Comparison of ENCODE assay signal across 9 cellular contexts in the genomic region with DNA sequence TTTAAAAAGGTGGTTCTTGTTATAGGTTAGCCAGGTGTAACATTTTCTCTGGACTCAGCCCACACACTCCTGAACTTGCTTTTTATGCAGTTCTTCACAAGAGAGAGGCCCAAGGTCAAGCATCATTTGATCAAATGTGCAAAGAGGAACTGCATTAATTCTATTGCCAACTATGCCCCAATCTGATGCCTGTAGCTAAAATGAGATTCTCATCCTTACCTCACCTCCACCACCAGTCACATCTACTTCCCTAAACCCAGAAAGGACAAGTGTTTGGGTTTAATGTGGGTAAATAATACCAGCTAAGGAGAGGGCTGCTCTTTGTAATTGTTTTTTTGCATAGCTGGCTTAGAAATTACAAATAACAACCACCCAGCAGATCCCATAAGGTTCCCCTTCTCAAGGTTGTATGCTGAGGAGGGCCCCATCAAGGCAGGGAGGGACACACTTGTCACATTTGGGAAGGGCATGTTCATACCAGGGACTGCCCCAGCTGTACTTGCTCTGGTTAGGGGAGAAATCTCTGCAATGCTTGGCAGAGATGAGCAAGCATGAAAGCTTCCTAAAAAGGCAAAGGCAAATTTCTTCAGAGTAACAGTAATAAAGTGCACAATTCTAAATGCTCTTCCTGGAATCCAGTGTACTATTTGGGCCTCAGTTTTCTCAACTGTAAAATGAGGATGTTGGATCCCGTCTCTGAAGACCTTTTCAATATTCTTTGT.
A peak's percentile ranks its signal among the peaks of the same experiment; 100 is the strongest.
DNase-seq lines count a peak whose midpoint lies in the region; ATAC-seq, FAIRE-seq and TF ChIP-seq lines count a peak whose summit lies in the region.
"Had no signal": no experiment of that assay in that cellular context is flagged by ENCODE, and none has a peak within 500 bp of the region (broad histone marks: within the 10 kb centered on the region; RNA-seq: fewer than 3 reads in every experiment).

No MANE protein-coding gene starts in this region.

- H3K4me3 ChIP-seq in AG10803 (ENCODE audit: low read length) = no peak overlapping the region
- no peak overlapping the region for H3K4me3 ChIP-seq in GM23248
- H3K4me3 ChIP-seq in adrenal gland = no peak overlapping the region
- H3K4me3 ChIP-seq in naive thymus-derived CD4-positive, alpha-beta T cell (ENCODE audit: low read length) = no peak overlapping the region
- H3K4me3 ChIP-seq in kidney (ENCODE audit: low read length in 2 of 2) = no peak overlapping the region

- H3K4me3 Mint-ChIP-seq in naive thymus-derived CD4-positive, alpha-beta T cell = peak overlapping the region; percentile 1 to 88 (median 77)

- H3K9ac ChIP-seq in GM23248 (no peak overlapping the region), kidney (ENCODE audit: low read length in 2 of 2) (no peak overlapping the region)

- H3K9me2 ChIP-seq in GM23248 (ENCODE audit: insufficient read depth) = no peaks in the 10 kb centered on the region

- peak overlapping the region; percentile 32 for H3K4me2 ChIP-seq in GM23248 (ENCODE audit: unreplicated experiment)

- TF ChIP-seq POLR2A in adrenal gland (IDR thresholded peaks at IDR 0.05) = no peak

- CTCF ChIA-PET in naive thymus-derived CD4-positive, alpha-beta T cell (lab: Charles Lee) = interaction anchor here (1.0 kb wide), 1 partner anchor 9 kb away, joined by 4 read pairs; no protein-coding TSS in a partner anchor

- H3K27me3 ChIP-seq in GM23248 (replicated peaks; ENCODE audit: insufficient read depth) (no peaks in the 10 kb centered on the region), adrenal gland (no peaks in the 10 kb centered on the region)
- H3K27me3 ChIP-seq in naive thymus-derived CD4-positive, alpha-beta T cell (ENCODE audit: control insufficient read depth in 2 of 2, insufficient read depth in 2 of 2, low read length in 2 of 2) = no peaks in the 10 kb centered on the region

- FAIRE-seq in kidney (lab: Jason Lieb, UNC) = no peak
- FAIRE-seq: GM19239 had no signal

- ATAC-seq in naive thymus-derived CD4-positive, alpha-beta T cell = peak; percentile 48

- intact Hi-C loops in adrenal gland (cut with DNase I) (loop anchor here in 1 of 2 donors (10.0 kb wide), 1 partner anchor 168 kb away; no protein-coding TSS in a partner anchor), kidney (cut with DNase I) (no loop called here)
- intact Hi-C loops in naive thymus-derived CD4-positive, alpha-beta T cell (cut with micrococcal nuclease) = loop anchor here in 1 of 2 donors (1.0 kb wide), 1 partner anchor 9 kb away; no protein-coding TSS in a partner anchor

- no peaks in the 10 kb centered on the region for H4K20me1 ChIP-seq in GM23248 (ENCODE audit: insufficient read depth)

- peak overlapping the region; percentile 62 to 98 (median 93) for H3K27ac Mint-ChIP-seq in naive thymus-derived CD4-positive, alpha-beta T cell

- POLR2A ChIA-PET in naive thymus-derived CD4-positive, alpha-beta T cell (lab: Charles Lee) = interaction anchor here (0.6 to 3.1 kb wide), 7 partner anchors 11 to 60 kb away, joined by 3 to 13 read pairs (median 6); no protein-coding TSS in a partner anchor

- H3K79me2 ChIP-seq in GM23248 (ENCODE audit: insufficient read depth) = peaks cover 85% of the 10 kb centered on the region

- peaks cover 42% of the 10 kb centered on the region for H3F3A ChIP-seq in GM23248 (ENCODE audit: insufficient read depth)

- peaks cover 34% of the 10 kb centered on the region for H3K4me1 ChIP-seq in GM23248 (ENCODE audit: insufficient read depth)
- H3K4me1 ChIP-seq in adrenal gland (replicated peaks in 1 of 2) = peaks cover 25 to 80% of the 10 kb centered on the region in 2 donors
- H3K4me1 ChIP-seq in naive thymus-derived CD4-positive, alpha-beta T cell (ENCODE audit: control insufficient read depth in 2 of 2, insufficient read depth in 2 of 2, low read length in 2 of 2) = peaks cover 32 to 80% of the 10 kb centered on the region in 2 donors
- peaks cover 14 to 15% of the 10 kb centered on the region in 2 donors for H3K4me1 ChIP-seq in kidney (ENCODE audit: control insufficient read depth in 1 of 2, insufficient read depth in 1 of 2, low read depth in 1 of 2, low read length in 2 of 2)

- in situ Hi-C loops in GM23248 (cut with MboI) = no loop called here

- H3K9me3 Mint-ChIP-seq in naive thymus-derived CD4-positive, alpha-beta T cell = no peaks in the 10 kb centered on the region

- no peak overlapping the region for H2AFZ ChIP-seq in GM23248

- no peaks in the 10 kb centered on the region for H3K9me3 ChIP-seq in GM23248 (ENCODE audit: low read depth)
- no peaks in the 10 kb centered on the region for H3K9me3 ChIP-seq in adrenal gland (replicated peaks in 1 of 3)
- no peaks in the 10 kb centered on the region for H3K9me3 ChIP-seq in naive thymus-derived CD4-positive, alpha-beta T cell (ENCODE audit: control insufficient read depth in 2 of 3, low read length in 3 of 3)
- no peaks in the 10 kb centered on the region for H3K9me3 ChIP-seq in kidney (ENCODE audit: control insufficient read depth in 1 of 2, low read length in 2 of 2)

- 55 to 70% methylated on average over 1 of the region's 1 CpG for WGBS in GM23248 (ENCODE audit: low coverage in 1 of 2, low lambda C conversion rate in 2 of 2, missing lambda C conversion rate in 2 of 2), 2 experiments
- 52 to 77% (median 59%) methylated on average over 1 of the region's 1 CpG for whole genome bisulfite sequencing in adrenal gland, 4 donors

- TF ChIP-seq CTCF in AG10803 (conservative IDR thresholded peaks at IDR 0.05; ENCODE audit: low read length) = no peak
- TF ChIP-seq CTCF in adrenal gland (IDR thresholded peaks at IDR 0.05) = no peak
- no peak for TF ChIP-seq CTCF in kidney (IDR thresholded peaks at IDR 0.05; ENCODE audit: borderline replicate concordance, extremely low read depth, insufficient read depth)

- peaks cover 60 to 100% (median 93%) of the 10 kb centered on the region in 7 donors for H3K4me1 Mint-ChIP-seq in naive thymus-derived CD4-positive, alpha-beta T cell

- DNase-seq in AG10803 (ENCODE audit: low read depth) (peak; percentile 53), GM23248 (peak; percentile 40), adrenal gland (no peak), midbrain (lab: John Stamatoyannopoulos, UW) (no peak), NCI-H1048 (lab: John Stamatoyannopoulos, UW) (no peak), kidney (no peak), NCI-H526 treated with DMSO at 0.1 percent for 48 hours (lab: John Stamatoyannopoulos, UW) (no peak)
- no peak for DNase-seq in naive thymus-derived CD4-positive, alpha-beta T cell

- H3K27me3 Mint-ChIP-seq in naive thymus-derived CD4-positive, alpha-beta T cell = no peaks in the 10 kb centered on the region

- H3K27ac ChIP-seq in GM23248 (peak overlapping the region; percentile 51; the same call in 1 of the 2 replicates), adrenal gland (peak overlapping the region in 4 of 5 donors; percentile 20 to 61 (median 47)), kidney (ENCODE audit: low read depth in 2 of 2, low read length in 2 of 2) (peak overlapping the region in 1 of 2 donors; percentile 10)
- peak overlapping the region; percentile 6 for H3K27ac ChIP-seq in naive thymus-derived CD4-positive, alpha-beta T cell (ENCODE audit: low read depth, low read length)

- H3K36me3 ChIP-seq in GM23248 (ENCODE audit: low read depth) = peaks cover 52% of the 10 kb centered on the region
- H3K36me3 ChIP-seq in adrenal gland (replicated peaks in 1 of 2) = peaks cover 0 to 23% of the 10 kb centered on the region in 2 donors
- H3K36me3 ChIP-seq in naive thymus-derived CD4-positive, alpha-beta T cell (ENCODE audit: control insufficient read depth in 2 of 3, insufficient read depth in 3 of 3, low read length in 3 of 3) = peaks cover 10 to 72% (median 21%) of the 10 kb centered on the region in 3 experiments
- H3K36me3 ChIP-seq in kidney (ENCODE audit: control insufficient read depth in 1 of 2, insufficient read depth in 2 of 2, low read length in 2 of 2) = peaks cover 10 to 15% of the 10 kb centered on the region in 2 donors

- peaks cover 25 to 77% (median 66%) of the 10 kb centered on the region in 5 donors for H3K36me3 Mint-ChIP-seq in naive thymus-derived CD4-positive, alpha-beta T cell

Comparison
In these comparisons a context has a peak if more than half of its experiments do, and no peak if none do; other contexts are left out.
1. DNase-seq: peak in AG10803 (single experiment) and GM23248 (single experiment); none in adrenal gland (0 of 7), naive thymus-derived CD4-positive, alpha-beta T cell (0 of 9), midbrain (single experiment), NCI-H1048 (single experiment), kidney (single experiment) and NCI-H526 treated with DMSO at 0.1 percent for 48 hours (single experiment).